In genomic region chr4:7156273-7157139, GRCh38 we compare ENCODE assay signal across 10 cellular contexts. TPM values are rescaled to one million over a fixed set of nuclear protein-coding genes. Genes with fewer than 3 reads are reported as not detected.
DNase-seq lines count a peak whose midpoint lies in the region; ATAC-seq and TF ChIP-seq lines count a peak whose summit lies in the region.
"Had no signal": no experiment of that assay in that cellular context is flagged by ENCODE, and none has a peak within 500 bp of the region (broad histone marks: within the 10 kb centered on the region; RNA-seq: fewer than 3 reads in every experiment).

No MANE protein-coding gene starts in this region.

- H3K36me3 ChIP-seq in liver (ENCODE audit: control insufficient read depth in 4 of 4, insufficient read depth in 3 of 4, low read depth in 1 of 4, low read length in 3 of 4) (no peaks in the 10 kb centered on the region), aorta (ENCODE audit: control insufficient read depth in 1 of 2, insufficient read depth in 2 of 2, low read length in 1 of 2) (no peaks in the 10 kb centered on the region)
- H3K36me3 ChIP-seq in CD4-positive, alpha-beta memory T cell (ENCODE audit: insufficient read depth, low read length) = no peaks in the 10 kb centered on the region

- H3K27me3 Mint-ChIP-seq in activated naive CD8-positive, alpha-beta T cell treated with anti-CD3 and anti-CD28 coated beads, Interleukin-2, amount 10 ng/mL, durations not matched to agents 7 days and 5 days = peaks cover 41% of the 10 kb centered on the region
- H3K27me3 Mint-ChIP-seq in activated naive CD8-positive, alpha-beta T cell treated with anti-CD3 and anti-CD28 coated beads for 36 hours = peaks cover 17% of the 10 kb centered on the region
- peaks cover 14 to 31% of the 10 kb centered on the region in 2 donors for H3K27me3 Mint-ChIP-seq in CD4-positive, alpha-beta memory T cell

- H3K9me3 ChIP-seq in liver (ENCODE audit: control insufficient read depth in 4 of 4, low read length in 3 of 4) = no peaks in the 10 kb centered on the region
- H3K9me3 ChIP-seq in aorta (ENCODE audit: control insufficient read depth, low read length) = no peaks in the 10 kb centered on the region
- no peaks in the 10 kb centered on the region for H3K9me3 ChIP-seq in CD4-positive, alpha-beta memory T cell (ENCODE audit: control insufficient read depth in 1 of 2, low read length in 2 of 2)

- intact Hi-C loops in aorta (cut with DNase I) = no loop called here
- intact Hi-C loops in CD4-positive, alpha-beta memory T cell (cut with micrococcal nuclease) = no loop called here

- CTCF ChIA-PET in CD4-positive, alpha-beta memory T cell (lab: Charles Lee; ENCODE audit: partially characterized antibody) = no interaction called here

- TF ChIP-seq CTCF in coronary artery (IDR thresholded peaks at IDR 0.05) (peak; percentile 34), liver (IDR thresholded peaks at IDR 0.05; ENCODE audit: low read depth, low read length, missing input control) (peak; percentile 41)

- H3K4me3 Mint-ChIP-seq in activated naive CD8-positive, alpha-beta T cell treated with anti-CD3 and anti-CD28 coated beads, Interleukin-2, amount 10 ng/mL, durations not matched to agents 7 days and 5 days = no peak overlapping the region
- no peak overlapping the region for H3K4me3 Mint-ChIP-seq in activated naive CD8-positive, alpha-beta T cell treated with anti-CD3 and anti-CD28 coated beads for 36 hours
- H3K4me3 Mint-ChIP-seq in CD4-positive, alpha-beta memory T cell = no peak overlapping the region
- H3K4me3 Mint-ChIP-seq: stimulated activated effector memory CD8-positive, alpha-beta T cell treated with anti-CD3 and anti-CD28 coated beads, Interleukin-12 subunit alpha, Interleukin-12 subunit beta, amount 100 ng/mL, for 72 hours had no signal

- H3K27me3 ChIP-seq in liver (ENCODE audit: control insufficient read depth in 4 of 4, insufficient read depth in 4 of 4, low read length in 3 of 4) (no peaks in the 10 kb centered on the region), aorta (ENCODE audit: control insufficient read depth in 1 of 2, insufficient read depth in 2 of 2, low read length in 1 of 2) (no peaks in the 10 kb centered on the region)
- no peaks in the 10 kb centered on the region for H3K27me3 ChIP-seq in CD4-positive, alpha-beta memory T cell (ENCODE audit: insufficient read depth, low read length)

- POLR2A ChIA-PET in activated naive CD8-positive, alpha-beta T cell treated with anti-CD3 and anti-CD28 coated beads, Interleukin-2, amount 10 ng/mL, durations not matched to agents 7 days and 5 days (lab: Charles Lee) = no interaction called here
- POLR2A ChIA-PET in CD4-positive, alpha-beta memory T cell (lab: Charles Lee; ENCODE audit: partially characterized antibody) = no interaction called here

- no peak for ATAC-seq in activated naive CD8-positive, alpha-beta T cell treated with anti-CD3 and anti-CD28 coated beads, Interleukin-2, amount 10 ng/mL, durations not matched to agents 7 days and 5 days (ENCODE audit: low read depth)
- ATAC-seq in aorta (ENCODE audit: low FRiP score) = peak; percentile 41
- ATAC-seq in HG03045 (IDR thresholded peaks at IDR 0.05; ENCODE audit: unreplicated experiment) = no peak
- ATAC-seq: stimulated activated effector memory CD8-positive, alpha-beta T cell treated with anti-CD3 and anti-CD28 coated beads, Interleukin-12 subunit alpha, Interleukin-12 subunit beta, amount 100 ng/mL, for 72 hours had no signal

- peaks cover 3% of the 10 kb centered on the region for H3K4me1 Mint-ChIP-seq in activated naive CD8-positive, alpha-beta T cell treated with anti-CD3 and anti-CD28 coated beads, Interleukin-2, amount 10 ng/mL, durations not matched to agents 7 days and 5 days
- H3K4me1 Mint-ChIP-seq in activated naive CD8-positive, alpha-beta T cell treated with anti-CD3 and anti-CD28 coated beads for 36 hours = no peaks in the 10 kb centered on the region
- no peaks in the 10 kb centered on the region for H3K4me1 Mint-ChIP-seq in CD4-positive, alpha-beta memory T cell
- H3K4me1 Mint-ChIP-seq: stimulated activated effector memory CD8-positive, alpha-beta T cell treated with anti-CD3 and anti-CD28 coated beads, Interleukin-12 subunit alpha, Interleukin-12 subunit beta, amount 100 ng/mL, for 72 hours had no signal

- H3K4me1 ChIP-seq in liver (ENCODE audit: control insufficient read depth in 4 of 4, insufficient read depth in 4 of 4, low read length in 3 of 4) (peaks cover 0 to 13% (median 8%) of the 10 kb centered on the region in 4 donors), aorta (ENCODE audit: control insufficient read depth in 1 of 2, insufficient read depth in 2 of 2, low read length in 2 of 2) (no peaks in the 10 kb centered on the region)
- H3K4me1 ChIP-seq in CD4-positive, alpha-beta memory T cell (ENCODE audit: insufficient read depth, low read length) = no peaks in the 10 kb centered on the region

- H3K9ac ChIP-seq in liver (ENCODE audit: low read depth in 1 of 2, low read length in 2 of 2) = no peak overlapping the region

- H3K4me3 ChIP-seq in coronary artery (no peak overlapping the region), liver (ENCODE audit: low read depth in 1 of 3, low read length in 3 of 3) (no peak overlapping the region), aorta (ENCODE audit: low read length in 2 of 2) (no peak overlapping the region)
- no peak overlapping the region for H3K4me3 ChIP-seq in CD4-positive, alpha-beta memory T cell (ENCODE audit: low read length in 2 of 2)

- H3K36me3 Mint-ChIP-seq in activated naive CD8-positive, alpha-beta T cell treated with anti-CD3 and anti-CD28 coated beads, Interleukin-2, amount 10 ng/mL, durations not matched to agents 7 days and 5 days = no peaks in the 10 kb centered on the region
- no peaks in the 10 kb centered on the region for H3K36me3 Mint-ChIP-seq in activated naive CD8-positive, alpha-beta T cell treated with anti-CD3 and anti-CD28 coated beads for 36 hours
- H3K36me3 Mint-ChIP-seq in CD4-positive, alpha-beta memory T cell = no peaks in the 10 kb centered on the region
- H3K36me3 Mint-ChIP-seq: stimulated activated effector memory CD8-positive, alpha-beta T cell treated with anti-CD3 and anti-CD28 coated beads, Interleukin-12 subunit alpha, Interleukin-12 subunit beta, amount 100 ng/mL, for 72 hours had no signal

- peak in 1 of 2 donors; percentile 56 for TF ChIP-seq RAD21 in liver (IDR thresholded peaks at IDR 0.05)

- H3K27ac ChIP-seq in coronary artery (no peak overlapping the region), liver (ENCODE audit: low read depth in 1 of 2, low read length in 2 of 2) (no peak overlapping the region), aorta (ENCODE audit: low read depth in 1 of 2, low read length in 2 of 2) (no peak overlapping the region)
- no peak overlapping the region for H3K27ac ChIP-seq in CD4-positive, alpha-beta memory T cell (ENCODE audit: low read depth, low read length)

- WGBS in liver = 64% methylated on average over 19 of the region's 19 CpGs
- 69 to 71% methylated on average over 19 of the region's 19 CpGs for WGBS in aorta, 2 donors

- H3K27ac Mint-ChIP-seq in activated naive CD8-positive, alpha-beta T cell treated with anti-CD3 and anti-CD28 coated beads, Interleukin-2, amount 10 ng/mL, durations not matched to agents 7 days and 5 days = no peak overlapping the region
- no peak overlapping the region for H3K27ac Mint-ChIP-seq in activated naive CD8-positive, alpha-beta T cell treated with anti-CD3 and anti-CD28 coated beads for 36 hours
- no peak overlapping the region for H3K27ac Mint-ChIP-seq in CD4-positive, alpha-beta memory T cell
- H3K27ac Mint-ChIP-seq: stimulated activated effector memory CD8-positive, alpha-beta T cell treated with anti-CD3 and anti-CD28 coated beads, Interleukin-12 subunit alpha, Interleukin-12 subunit beta, amount 100 ng/mL, for 72 hours had no signal

- peak; percentile 12 for DNase-seq in activated naive CD8-positive, alpha-beta T cell treated with anti-CD3 and anti-CD28 coated beads, Interleukin-2, amount 10 ng/mL, durations not matched to agents 7 days and 5 days
- no peak for DNase-seq in activated naive CD8-positive, alpha-beta T cell treated with anti-CD3 and anti-CD28 coated beads for 36 hours
- DNase-seq in coronary artery (ENCODE audit: low spot score) (peak; percentile 73), aorta (no peak), KG1 (lab: John Stamatoyannopoulos, UW) (no peak)
- DNase-seq in CD4-positive, alpha-beta memory T cell = no peak
- DNase-seq: Calu3 had no signal

- H3K9me3 Mint-ChIP-seq in activated naive CD8-positive, alpha-beta T cell treated with anti-CD3 and anti-CD28 coated beads, Interleukin-2, amount 10 ng/mL, durations not matched to agents 7 days and 5 days = no peaks in the 10 kb centered on the region
- H3K9me3 Mint-ChIP-seq in activated naive CD8-positive, alpha-beta T cell treated with anti-CD3 and anti-CD28 coated beads for 36 hours = no peaks in the 10 kb centered on the region
- H3K9me3 Mint-ChIP-seq in CD4-positive, alpha-beta memory T cell = peaks cover 0 to 5% (median 0%) of the 10 kb centered on the region in 8 donors
- H3K9me3 Mint-ChIP-seq: stimulated activated effector memory CD8-positive, alpha-beta T cell treated with anti-CD3 and anti-CD28 coated beads, Interleukin-12 subunit alpha, Interleukin-12 subunit beta, amount 100 ng/mL, for 72 hours had no signal

TF ChIP-seq in liver, 16 proteins besides CTCF, POLR2A, EP300 and RAD21 (continues in another document):
- TF ChIP-seq FOXA1 (IDR thresholded peaks at IDR 0.05) (no peak), JUND (IDR thresholded peaks at IDR 0.05) (no peak)

RNA-seq across cellular contexts. Expression of gene SORCS2, which starts 35.8 kb away (rescaled TPM):
- total RNA-seq in activated naive CD8-positive, alpha-beta T cell treated with anti-CD3 and anti-CD28 coated beads, Interleukin-2, amount 10 ng/mL, durations not matched to agents 7 days and 5 days = not detected
- not detected for total RNA-seq in activated naive CD8-positive, alpha-beta T cell treated with anti-CD3 and anti-CD28 coated beads for 36 hours
- 1 to 10 TPM; 1.3 to 1.4 TPM for total RNA-seq in liver
- polyA plus RNA-seq in liver = under 1 TPM; 0.10 to 0.50 TPM
- total RNA-seq in aorta = 1 to 10 TPM; 2.3 to 8.4 TPM
- polyA plus RNA-seq in aorta = 1 to 10 TPM in 1 of 2 donors, under 1 TPM in 1; 0.05 to 1.4 TPM
- total RNA-seq in CD4-positive, alpha-beta memory T cell = not detected
- polyA plus RNA-seq in CD4-positive, alpha-beta memory T cell = not detected
- total RNA-seq: Calu3 had no signal

Comparison
In these comparisons a context has a peak if more than half of its experiments do, and no peak if none do; other contexts are left out.
1. DNase-seq: peak in activated naive CD8-positive, alpha-beta T cell treated with anti-CD3 and anti-CD28 coated beads, Interleukin-2, amount 10 ng/mL, durations not matched to agents 7 days and 5 days (single experiment) and coronary artery (single experiment); none in activated naive CD8-positive, alpha-beta T cell treated with anti-CD3 and anti-CD28 coated beads for 36 hours (single experiment), aorta (0 of 2), KG1 (single experiment) and CD4-positive, alpha-beta memory T cell (0 of 5).